ENCODE assay signal across 27 cellular contexts in the genomic region with DNA sequence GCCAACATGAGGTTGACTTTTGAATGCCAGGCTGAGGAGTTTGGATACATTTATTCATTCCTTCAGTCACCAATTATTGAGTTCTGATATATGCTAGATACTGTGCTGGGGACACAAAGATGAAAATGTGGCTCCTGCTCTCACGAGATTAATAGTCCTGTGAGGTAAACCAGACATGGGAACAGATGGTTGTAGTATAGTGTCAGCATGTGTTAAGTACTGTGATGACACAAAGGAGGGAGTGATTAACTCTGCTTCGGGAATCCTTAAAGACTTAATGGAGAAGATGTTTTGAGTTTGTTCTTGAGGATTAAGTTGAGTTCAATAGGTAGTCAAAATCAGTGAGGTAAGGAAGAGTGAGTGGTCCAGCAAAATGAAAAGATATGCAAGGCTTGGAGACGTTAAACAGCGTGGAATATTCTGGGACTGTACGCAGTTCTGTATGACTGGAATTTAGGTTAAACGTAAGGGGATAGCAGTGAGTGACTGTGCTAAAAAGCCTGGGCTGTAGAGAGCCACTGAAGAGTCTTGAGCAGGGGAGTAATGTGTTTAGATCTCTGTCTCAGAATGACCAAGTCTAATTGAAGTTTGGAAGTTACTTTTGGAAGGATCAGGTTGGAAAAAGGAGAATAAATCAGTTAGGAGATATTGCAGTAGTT. TPM values are rescaled to one million over a fixed set of nuclear protein-coding genes. Genes with fewer than 3 reads are reported as not detected.
DNase-seq lines count a peak whose midpoint lies in the region; ATAC-seq and TF ChIP-seq lines count a peak whose summit lies in the region.
"Had no signal": no experiment of that assay in that cellular context is flagged by ENCODE, and none has a peak within 500 bp of the region (broad histone marks: within the 10 kb centered on the region; RNA-seq: fewer than 3 reads in every experiment).

No MANE protein-coding gene starts in this region.

- H3K9me3 ChIP-seq in SK-N-MC (ENCODE audit: low read depth, low read length) (no peaks in the 10 kb centered on the region), gastrocnemius medialis (no peaks in the 10 kb centered on the region)
- H3K9me3 ChIP-seq: lower lobe of right lung, prostate gland had no signal

- peaks cover 43% of the 10 kb centered on the region for H3K4me1 Mint-ChIP-seq in stimulated activated memory B cell treated with anti-CD40 and anti-IgM and Interleukin-4, amounts not matched to agents 10 μg/mL and 1 μg/mL and 100 μg/mL, for 72 hours
- H3K4me1 Mint-ChIP-seq in mesothelial cell of epicardium: no peaks in the 10 kb centered on the region
- H3K4me1 Mint-ChIP-seq: activated CD4-positive, alpha-beta T cell treated with anti-CD3 and anti-CD28 coated beads, Interleukin-2, amount 10 ng/mL, durations not matched to agents 7 days and 5 days; activated CD8-positive, alpha-beta memory T cell treated with anti-CD3 and anti-CD28 coated beads, Interleukin-2, amount 10 ng/mL, durations not matched to agents 7 days and 5 days; stimulated activated naive CD8-positive, alpha-beta T cell treated with anti-CD3 and anti-CD28 coated beads, Interleukin-15, amount 100 ng/mL, for 72 hours; WTC11 had no signal

- intact Hi-C loops in gastrocnemius medialis (cut with DNase I; ENCODE audit: low total_unique reads): no loop called here

- DNase-seq in NCI-H1694 treated with DMSO at 0.1 percent for 48 hours (lab: John Stamatoyannopoulos, UW) (peak; percentile 31), NCI-H1694 (lab: John Stamatoyannopoulos, UW) (no peak), SK-N-MC (ENCODE audit: low read depth, low spot score) (no peak), iris pigment epithelial cell (ENCODE audit: low read depth) (peak; percentile 14), gastrocnemius medialis (no peak), mesothelial cell of epicardium (ENCODE audit: low spot score in 2 of 2, unreplicated experiment in 2 of 2) (no peak)
- no peak for DNase-seq in activated CD4-positive, alpha-beta T cell treated with anti-CD3 and anti-CD28 coated beads, Interleukin-2, amount 50 U/mL, for 4 hours
- DNase-seq: activated CD4-positive, alpha-beta T cell treated with anti-CD3 and anti-CD28 coated beads, Interleukin-2, amount 10 ng/mL, durations not matched to agents 7 days and 5 days; activated CD8-positive, alpha-beta memory T cell treated with anti-CD3 and anti-CD28 coated beads, Interleukin-2, amount 10 ng/mL, durations not matched to agents 7 days and 5 days; activated T-cell treated with anti-CD3 and anti-CD28 coated beads, Interleukin-2, amount 50 U/mL, for 48 hours; CD4-positive, CD25-positive, alpha-beta regulatory T cell; DMS153; head of caudate nucleus; kidney glomerular epithelial cell; lower lobe of right lung; NCI-H1092 treated with DMSO at 0.1 percent for 48 hours; NCI-H2029; NK-92 treated with Interleukin-12 subunit alpha and Interleukin-12 subunit beta, amount 100 ng/mL, for 24 hours; Right ventricle myocardium superior; stimulated activated naive CD8-positive, alpha-beta T cell treated with anti-CD3 and anti-CD28 coated beads, Interleukin-15, amount 100 ng/mL, for 72 hours; SW 1271; T1000 had no signal

- peak overlapping the region; percentile 49; the same call in 1 of the 2 replicates for H3K27ac ChIP-seq in SK-N-MC
- H3K27ac ChIP-seq in gastrocnemius medialis: peak overlapping the region in 2 of 4 donors; percentile 5 to 14
- H3K27ac ChIP-seq: 22Rv1, lower lobe of right lung, prostate gland had no signal

- TF ChIP-seq CTCF in gastrocnemius medialis (IDR thresholded peaks at IDR 0.05 in 4 of 5, conservative IDR thresholded peaks at IDR 0.05 in 1 of 5) (no peak), mesothelial cell of epicardium (IDR thresholded peaks at IDR 0.05; ENCODE audit: unreplicated experiment) (no peak)

- H3K27me3 Mint-ChIP-seq in stimulated activated memory B cell treated with anti-CD40 and anti-IgM and Interleukin-4, amounts not matched to agents 10 μg/mL and 1 μg/mL and 100 μg/mL, for 72 hours: no peaks in the 10 kb centered on the region
- H3K27me3 Mint-ChIP-seq in mesothelial cell of epicardium (ENCODE audit: low read depth): no peaks in the 10 kb centered on the region
- H3K27me3 Mint-ChIP-seq: activated CD4-positive, alpha-beta T cell treated with anti-CD3 and anti-CD28 coated beads, Interleukin-2, amount 10 ng/mL, durations not matched to agents 7 days and 5 days; activated CD8-positive, alpha-beta memory T cell treated with anti-CD3 and anti-CD28 coated beads, Interleukin-2, amount 10 ng/mL, durations not matched to agents 7 days and 5 days; brain; CD4-positive, CD25-positive, alpha-beta regulatory T cell; stimulated activated naive CD8-positive, alpha-beta T cell treated with anti-CD3 and anti-CD28 coated beads, Interleukin-15, amount 100 ng/mL, for 72 hours had no signal

- H3K27ac Mint-ChIP-seq in stimulated activated memory B cell treated with anti-CD40 and anti-IgM and Interleukin-4, amounts not matched to agents 10 μg/mL and 1 μg/mL and 100 μg/mL, for 72 hours: no peak overlapping the region
- no peak overlapping the region for H3K27ac Mint-ChIP-seq in mesothelial cell of epicardium
- H3K27ac Mint-ChIP-seq: activated CD4-positive, alpha-beta T cell treated with anti-CD3 and anti-CD28 coated beads, Interleukin-2, amount 10 ng/mL, durations not matched to agents 7 days and 5 days; activated CD8-positive, alpha-beta memory T cell treated with anti-CD3 and anti-CD28 coated beads, Interleukin-2, amount 10 ng/mL, durations not matched to agents 7 days and 5 days; brain; CD4-positive, CD25-positive, alpha-beta regulatory T cell; stimulated activated naive CD8-positive, alpha-beta T cell treated with anti-CD3 and anti-CD28 coated beads, Interleukin-15, amount 100 ng/mL, for 72 hours; WTC11 had no signal

- no peaks in the 10 kb centered on the region for H3K27me3 ChIP-seq in gastrocnemius medialis

- in situ Hi-C loops in gastrocnemius medialis (cut with MboI; ENCODE audit: low sequenced_read_pairs in 4 of 4): no loop called here

- H3K9me3 Mint-ChIP-seq in stimulated activated memory B cell treated with anti-CD40 and anti-IgM and Interleukin-4, amounts not matched to agents 10 μg/mL and 1 μg/mL and 100 μg/mL, for 72 hours: no peaks in the 10 kb centered on the region
- H3K9me3 Mint-ChIP-seq in mesothelial cell of epicardium: no peaks in the 10 kb centered on the region
- H3K9me3 Mint-ChIP-seq: activated CD4-positive, alpha-beta T cell treated with anti-CD3 and anti-CD28 coated beads, Interleukin-2, amount 10 ng/mL, durations not matched to agents 7 days and 5 days; brain; CD4-positive, CD25-positive, alpha-beta regulatory T cell; stimulated activated naive CD8-positive, alpha-beta T cell treated with anti-CD3 and anti-CD28 coated beads, Interleukin-15, amount 100 ng/mL, for 72 hours; WTC11 had no signal

- TF ChIP-seq POLR2A in gastrocnemius medialis (IDR thresholded peaks at IDR 0.05): no peak

- peaks cover 28 to 48% of the 10 kb centered on the region in 2 donors for H3K4me1 ChIP-seq in gastrocnemius medialis
- H3K4me1 ChIP-seq: prostate gland had no signal

- H3K4me3 ChIP-seq in SK-N-MC: no peak overlapping the region
- no peak overlapping the region for H3K4me3 ChIP-seq in gastrocnemius medialis
- H3K4me3 ChIP-seq: lower lobe of right lung, prostate gland had no signal

- H3K4me3 Mint-ChIP-seq in stimulated activated memory B cell treated with anti-CD40 and anti-IgM and Interleukin-4, amounts not matched to agents 10 μg/mL and 1 μg/mL and 100 μg/mL, for 72 hours: no peak overlapping the region
- no peak overlapping the region for H3K4me3 Mint-ChIP-seq in mesothelial cell of epicardium
- H3K4me3 Mint-ChIP-seq: activated CD4-positive, alpha-beta T cell treated with anti-CD3 and anti-CD28 coated beads, Interleukin-2, amount 10 ng/mL, durations not matched to agents 7 days and 5 days; activated CD8-positive, alpha-beta memory T cell treated with anti-CD3 and anti-CD28 coated beads, Interleukin-2, amount 10 ng/mL, durations not matched to agents 7 days and 5 days; brain; CD4-positive, CD25-positive, alpha-beta regulatory T cell; stimulated activated naive CD8-positive, alpha-beta T cell treated with anti-CD3 and anti-CD28 coated beads, Interleukin-15, amount 100 ng/mL, for 72 hours; WTC11 had no signal

- peaks cover 26% of the 10 kb centered on the region for H3K36me3 Mint-ChIP-seq in stimulated activated memory B cell treated with anti-CD40 and anti-IgM and Interleukin-4, amounts not matched to agents 10 μg/mL and 1 μg/mL and 100 μg/mL, for 72 hours
- no peaks in the 10 kb centered on the region for H3K36me3 Mint-ChIP-seq in mesothelial cell of epicardium
- H3K36me3 Mint-ChIP-seq: WTC11 had no signal

- peak; percentile 75 to 84 for ATAC-seq in gastrocnemius medialis
- ATAC-seq in stimulated activated memory B cell treated with anti-CD40 and anti-IgM and Interleukin-4, amounts not matched to agents 10 μg/mL and 1 μg/mL and 100 μg/mL, for 72 hours: no peak
- ATAC-seq: activated CD8-positive, alpha-beta memory T cell treated with anti-CD3 and anti-CD28 coated beads, Interleukin-2, amount 10 ng/mL, durations not matched to agents 7 days and 5 days; lower lobe of right lung; stimulated activated naive CD8-positive, alpha-beta T cell treated with anti-CD3 and anti-CD28 coated beads, Interleukin-15, amount 100 ng/mL, for 72 hours; WTC11 had no signal

- H3K36me3 ChIP-seq in SK-N-MC (ENCODE audit: insufficient read depth, low read length) (no peaks in the 10 kb centered on the region; the same call in 1 of the 2 replicates), gastrocnemius medialis (no peaks in the 10 kb centered on the region)
- H3K36me3 ChIP-seq: lower lobe of right lung, prostate gland had no signal

- no peak overlapping the region for H3K9ac ChIP-seq in SK-N-MC (ENCODE audit: insufficient read length)

RNA-seq across cellular contexts. Expression of a gene that starts 11.8 kb away (rescaled TPM):
- total RNA-seq in gastrocnemius medialis: 10 to 100 TPM; 25.0 to 35.5 (median 26.7) TPM
- 48.3 to 55.4 TPM (median 52.2 TPM) in 3 replicates for total RNA-seq in mesothelial cell of epicardium

RNA-seq across cellular contexts. Expression of a gene that starts 12.3 kb away (rescaled TPM):
- total RNA-seq in gastrocnemius medialis (10 to 100 TPM in 1 of 4 donors, 1 to 10 TPM in 2, under 1 TPM in 1; 0.75 to 15.9 (median 2.2) TPM), mesothelial cell of epicardium (14.3 to 16.8 TPM (median 14.6 TPM) in 3 replicates)

RNA-seq across cellular contexts. Expression of a gene that starts 58.0 kb away (rescaled TPM):
- total RNA-seq in gastrocnemius medialis: 1 to 10 TPM in 3 of 4 donors, under 1 TPM in 1; 0.91 to 3.0 (median 2.5) TPM
- 18.4 to 20.9 TPM (median 18.6 TPM) in 3 replicates for total RNA-seq in mesothelial cell of epicardium

Comparison
In these comparisons a context has a peak if more than half of its experiments do, and no peak if none do; other contexts are left out.
1. DNase-seq: peak in NCI-H1694 treated with DMSO at 0.1 percent for 48 hours (single experiment) and iris pigment epithelial cell (single experiment); none in NCI-H1694 (single experiment), SK-N-MC (single experiment), gastrocnemius medialis (0 of 2), mesothelial cell of epicardium (0 of 2) and activated CD4-positive, alpha-beta T cell treated with anti-CD3 and anti-CD28 coated beads, Interleukin-2, amount 50 U/mL, for 4 hours (0 of 2).